In the genomic region with DNA sequence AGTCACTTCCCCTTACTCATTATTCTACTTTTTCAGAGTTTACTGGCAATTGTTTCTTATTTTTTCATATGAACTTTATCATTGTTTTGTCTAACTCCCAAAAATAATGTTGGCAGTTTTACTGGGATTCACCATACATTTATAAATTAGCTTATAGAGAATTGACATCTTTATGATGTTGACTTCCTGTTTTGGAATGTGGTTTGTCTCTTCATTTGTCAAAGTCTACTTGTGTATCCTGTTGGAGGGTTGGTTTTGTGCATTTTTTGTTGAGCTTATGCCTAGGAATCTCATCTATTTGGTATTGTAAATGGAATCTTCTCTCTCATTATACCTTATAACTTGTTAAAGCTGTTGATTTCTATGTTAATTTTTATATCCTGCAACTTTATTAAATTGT, we compare ENCODE assay signal across 18 cellular contexts. TPM values are rescaled to one million over a fixed set of nuclear protein-coding genes. Genes with fewer than 3 reads are reported as not detected.
A peak's percentile ranks its signal among the peaks of the same experiment; 100 is the strongest.
DNase-seq lines count a peak whose midpoint lies in the region; ATAC-seq, FAIRE-seq and TF ChIP-seq lines count a peak whose summit lies in the region.
"Had no signal": no experiment of that assay in that cellular context is flagged by ENCODE, and none has a peak within 500 bp of the region (broad histone marks: within the 10 kb centered on the region; RNA-seq: fewer than 3 reads in every experiment).

No MANE protein-coding gene starts in this region.

- H3K4me3 ChIP-seq in gastrocnemius medialis (no peak overlapping the region), aorta (ENCODE audit: low read length in 2 of 2) (no peak overlapping the region)
- H3K4me3 ChIP-seq: heart right ventricle, mucosa of descending colon, ovary had no signal

- ATAC-seq in SK-N-SH treated with all-trans-retinoic acid at 6 μM for 48 hours: 0 out of 3 replicates have a peak, but pooled peaks have one; percentile 28
- no peak for ATAC-seq in gastrocnemius medialis
- no peak for ATAC-seq in aorta (ENCODE audit: low FRiP score)
- ATAC-seq: esophagus mucosa, heart right ventricle, mucosa of descending colon had no signal

- TF ChIP-seq CTCF in gastrocnemius medialis (IDR thresholded peaks at IDR 0.05 in 4 of 5, conservative IDR thresholded peaks at IDR 0.05 in 1 of 5): no peak

- FAIRE-seq in frontal cortex (lab: Jason Lieb, UNC): no peak
- FAIRE-seq: colon had no signal

- TF ChIP-seq POLR2A in gastrocnemius medialis (IDR thresholded peaks at IDR 0.05): no peak

- DNase-seq in AG08395 (ENCODE audit: low spot score): peak; percentile 29
- peak; percentile 66 for DNase-seq in EH (ENCODE audit: low read depth)
- DNase-seq in foreskin melanocyte: peak; percentile 44
- DNase-seq in AG08396 (ENCODE audit: low spot score): no peak
- no peak for DNase-seq in frontal cortex (ENCODE audit: low spot score in 2 of 2)
- no peak for DNase-seq in gastrocnemius medialis
- no peak for DNase-seq in aorta
- DNase-seq: BE2C, heart right ventricle, kidney, mucosa of descending colon, NCI-H446 treated with DMSO at 0.1 percent for 48 hours, ovary, trophoblast cell had no signal

- in situ Hi-C loops in gastrocnemius medialis (cut with MboI; ENCODE audit: low sequenced_read_pairs in 4 of 4): no loop called here

- H3K4me1 ChIP-seq in gastrocnemius medialis (peaks cover 41 to 48% of the 10 kb centered on the region in 2 donors), aorta (ENCODE audit: control insufficient read depth in 1 of 2, insufficient read depth in 2 of 2, low read length in 2 of 2) (peaks cover 3% of the 10 kb centered on the region in 2 donors)
- H3K4me1 ChIP-seq: BE2C had no signal

- no peaks in the 10 kb centered on the region for H3K27me3 ChIP-seq in gastrocnemius medialis
- H3K27me3 ChIP-seq in aorta (ENCODE audit: control insufficient read depth in 1 of 2, insufficient read depth in 2 of 2, low read length in 1 of 2): no peaks in the 10 kb centered on the region
- H3K27me3 ChIP-seq: BE2C, heart right ventricle, ovary had no signal

- intact Hi-C loops in gastrocnemius medialis (cut with DNase I; ENCODE audit: low total_unique reads): no loop called here
- intact Hi-C loops in aorta (cut with DNase I): no loop called here

- H3K9me3 ChIP-seq in gastrocnemius medialis: no peaks in the 10 kb centered on the region
- no peaks in the 10 kb centered on the region for H3K9me3 ChIP-seq in aorta (ENCODE audit: control insufficient read depth, low read length)
- H3K9me3 ChIP-seq: BE2C, mucosa of descending colon, ovary had no signal

- no peak overlapping the region for H3K27ac ChIP-seq in gastrocnemius medialis
- H3K27ac ChIP-seq in aorta (ENCODE audit: low read depth in 1 of 2, low read length in 2 of 2): no peak overlapping the region
- H3K27ac ChIP-seq: heart right ventricle, KMS-11, ovary had no signal

- H3K36me3 ChIP-seq in gastrocnemius medialis (no peaks in the 10 kb centered on the region), aorta (ENCODE audit: control insufficient read depth in 1 of 2, insufficient read depth in 2 of 2, low read length in 1 of 2) (no peaks in the 10 kb centered on the region)
- H3K36me3 ChIP-seq: BE2C, heart right ventricle, ovary had no signal

TF ChIP-seq in SK-N-SH treated with all-trans-retinoic acid at 6 μM for 48 hours, 23 proteins besides CTCF, POLR2A, EP300 and RAD21:
- TF ChIP-seq, protein P1, sequence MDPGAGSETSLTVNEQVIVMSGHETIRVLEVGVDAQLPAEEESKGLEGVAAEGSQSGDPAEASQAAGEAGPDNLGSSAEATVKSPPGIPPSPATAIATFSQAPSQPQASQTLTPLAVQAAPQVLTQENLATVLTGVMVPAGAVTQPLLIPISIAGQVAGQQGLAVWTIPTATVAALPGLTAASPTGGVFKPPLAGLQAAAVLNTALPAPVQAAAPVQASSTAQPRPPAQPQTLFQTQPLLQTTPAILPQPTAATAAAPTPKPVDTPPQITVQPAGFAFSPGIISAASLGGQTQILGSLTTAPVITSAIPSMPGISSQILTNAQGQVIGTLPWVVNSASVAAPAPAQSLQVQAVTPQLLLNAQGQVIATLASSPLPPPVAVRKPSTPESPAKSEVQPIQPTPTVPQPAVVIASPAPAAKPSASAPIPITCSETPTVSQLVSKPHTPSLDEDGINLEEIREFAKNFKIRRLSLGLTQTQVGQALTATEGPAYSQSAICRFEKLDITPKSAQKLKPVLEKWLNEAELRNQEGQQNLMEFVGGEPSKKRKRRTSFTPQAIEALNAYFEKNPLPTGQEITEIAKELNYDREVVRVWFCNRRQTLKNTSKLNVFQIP (CRISPR knock-in tag; IDR thresholded peaks at IDR 0.05; ENCODE audit: borderline replicate concordance, low read depth): no peak
- TF ChIP-seq ARNTL (CRISPR knock-in tag; IDR thresholded peaks at IDR 0.05; ENCODE audit: borderline replicate concordance, low read depth) (no peak), ZC3H10 (CRISPR knock-in tag; IDR thresholded peaks at IDR 0.05) (no peak), GLIS3 (CRISPR knock-in tag; IDR thresholded peaks at IDR 0.05) (no peak), TCF4 (CRISPR knock-in tag; IDR thresholded peaks at IDR 0.05; ENCODE audit: borderline replicate concordance) (no peak), PPARA (CRISPR knock-in tag; IDR thresholded peaks at IDR 0.05; ENCODE audit: borderline replicate concordance) (no peak), OSR1 (CRISPR knock-in tag; IDR thresholded peaks at IDR 0.05) (no peak), ZNF565 (CRISPR knock-in tag; conservative IDR thresholded peaks at IDR 0.05; ENCODE audit: low read depth) (no peak), ZFP30 (CRISPR knock-in tag; IDR thresholded peaks at IDR 0.05) (no peak), RARB (CRISPR knock-in tag; IDR thresholded peaks at IDR 0.05) (no peak), ISL1 (CRISPR knock-in tag; IDR thresholded peaks at IDR 0.05) (no peak), ZNF8 (CRISPR knock-in tag; IDR thresholded peaks at IDR 0.05) (no peak), ZFP3 (CRISPR knock-in tag; IDR thresholded peaks at IDR 0.05) (no peak), BACH2 (CRISPR knock-in tag; IDR thresholded peaks at IDR 0.05; ENCODE audit: borderline replicate concordance) (no peak), ESRRG (CRISPR knock-in tag; IDR thresholded peaks at IDR 0.05) (no peak)
- TF ChIP-seq, protein P2, sequence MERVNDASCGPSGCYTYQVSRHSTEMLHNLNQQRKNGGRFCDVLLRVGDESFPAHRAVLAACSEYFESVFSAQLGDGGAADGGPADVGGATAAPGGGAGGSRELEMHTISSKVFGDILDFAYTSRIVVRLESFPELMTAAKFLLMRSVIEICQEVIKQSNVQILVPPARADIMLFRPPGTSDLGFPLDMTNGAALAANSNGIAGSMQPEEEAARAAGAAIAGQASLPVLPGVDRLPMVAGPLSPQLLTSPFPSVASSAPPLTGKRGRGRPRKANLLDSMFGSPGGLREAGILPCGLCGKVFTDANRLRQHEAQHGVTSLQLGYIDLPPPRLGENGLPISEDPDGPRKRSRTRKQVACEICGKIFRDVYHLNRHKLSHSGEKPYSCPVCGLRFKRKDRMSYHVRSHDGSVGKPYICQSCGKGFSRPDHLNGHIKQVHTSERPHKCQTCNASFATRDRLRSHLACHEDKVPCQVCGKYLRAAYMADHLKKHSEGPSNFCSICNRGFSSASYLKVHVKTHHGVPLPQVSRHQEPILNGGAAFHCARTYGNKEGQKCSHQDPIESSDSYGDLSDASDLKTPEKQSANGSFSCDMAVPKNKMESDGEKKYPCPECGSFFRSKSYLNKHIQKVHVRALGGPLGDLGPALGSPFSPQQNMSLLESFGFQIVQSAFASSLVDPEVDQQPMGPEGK (CRISPR knock-in tag; IDR thresholded peaks at IDR 0.05; ENCODE audit: borderline replicate concordance): no peak
- TF ChIP-seq, protein P3, sequence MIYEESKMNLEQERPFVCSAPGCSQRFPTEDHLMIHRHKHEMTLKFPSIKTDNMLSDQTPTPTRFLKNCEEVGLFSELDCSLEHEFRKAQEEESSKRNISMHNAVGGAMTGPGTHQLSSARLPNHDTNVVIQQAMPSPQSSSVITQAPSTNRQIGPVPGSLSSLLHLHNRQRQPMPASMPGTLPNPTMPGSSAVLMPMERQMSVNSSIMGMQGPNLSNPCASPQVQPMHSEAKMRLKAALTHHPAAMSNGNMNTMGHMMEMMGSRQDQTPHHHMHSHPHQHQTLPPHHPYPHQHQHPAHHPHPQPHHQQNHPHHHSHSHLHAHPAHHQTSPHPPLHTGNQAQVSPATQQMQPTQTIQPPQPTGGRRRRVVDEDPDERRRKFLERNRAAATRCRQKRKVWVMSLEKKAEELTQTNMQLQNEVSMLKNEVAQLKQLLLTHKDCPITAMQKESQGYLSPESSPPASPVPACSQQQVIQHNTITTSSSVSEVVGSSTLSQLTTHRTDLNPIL (CRISPR knock-in tag; IDR thresholded peaks at IDR 0.05; ENCODE audit: low read depth): no peak
TF ChIP-seq in SK-N-SH treated with all-trans-retinoic acid at 6 μM for 48 hours: peak in this region for 0.

RNA-seq across cellular contexts. Expression of a gene that starts 16.4 kb away (rescaled TPM):
- 106 TPM for total RNA-seq in frontal cortex
- total RNA-seq in gastrocnemius medialis: 10 to 100 TPM; 13.1 to 21.8 (median 14.6) TPM
- 10 to 100 TPM; 42.7 to 43.6 TPM for total RNA-seq in aorta
- polyA plus RNA-seq in aorta: 10 to 100 TPM; 11.1 to 12.4 TPM

Comparison
In these comparisons a context has a peak if more than half of its experiments do, and no peak if none do; other contexts are left out.
1. DNase-seq: peak in AG08395 (single experiment), EH (single experiment) and foreskin melanocyte (single experiment); none in AG08396 (single experiment), frontal cortex (0 of 2), gastrocnemius medialis (0 of 2) and aorta (0 of 2).